In genomic region chr17:43809121-43809520, GRCh38 we compare ENCODE assay signal across 1 cellular context.
TF ChIP-seq lines count a peak whose summit lies in the region.

No MANE protein-coding gene starts in this region.

TF ChIP-seq in K562, 482 proteins besides CTCF, POLR2A, EP300 and RAD21:
- TF ChIP-seq RBM34 (IDR thresholded peaks at IDR 0.05; ENCODE audit: borderline replicate concordance, insufficient read depth, low read length) = no peak
- TF ChIP-seq TSC22D4 (tag; IDR thresholded peaks at IDR 0.05) = no peak
- TF ChIP-seq ZBTB5 (IDR thresholded peaks at IDR 0.05) = no peak
- TF ChIP-seq ZBTB34 (CRISPR knock-in tag; IDR thresholded peaks at IDR 0.05) = no peak
- TF ChIP-seq PREB (CRISPR knock-in tag; IDR thresholded peaks at IDR 0.05) = no peak
- TF ChIP-seq ZFX (CRISPR knock-in tag; IDR thresholded peaks at IDR 0.05) = no peak
- TF ChIP-seq BACH1 (tag; IDR thresholded peaks at IDR 0.05) = no peak
- TF ChIP-seq ZNF24 (IDR thresholded peaks at IDR 0.05) = no peak
- TF ChIP-seq SNIP1 (IDR thresholded peaks at IDR 0.05; ENCODE audit: low read depth) = no peak
